ENCODE assay signal across 1 cellular context in genomic region chr20:21184810-21185209, GRCh38.
TF ChIP-seq lines count a peak whose summit lies in the region.

No MANE protein-coding gene starts in this region.

TF ChIP-seq in HepG2, 621 proteins besides CTCF, POLR2A, EP300 and RAD21 (continued from another document and continues in another):
- TF ChIP-seq ZBTB43 (CRISPR knock-in tag; conservative IDR thresholded peaks at IDR 0.05): peak; percentile 70
- no peak for TF ChIP-seq MEF2D (CRISPR knock-in tag; IDR thresholded peaks at IDR 0.05)
- TF ChIP-seq, protein P1, sequence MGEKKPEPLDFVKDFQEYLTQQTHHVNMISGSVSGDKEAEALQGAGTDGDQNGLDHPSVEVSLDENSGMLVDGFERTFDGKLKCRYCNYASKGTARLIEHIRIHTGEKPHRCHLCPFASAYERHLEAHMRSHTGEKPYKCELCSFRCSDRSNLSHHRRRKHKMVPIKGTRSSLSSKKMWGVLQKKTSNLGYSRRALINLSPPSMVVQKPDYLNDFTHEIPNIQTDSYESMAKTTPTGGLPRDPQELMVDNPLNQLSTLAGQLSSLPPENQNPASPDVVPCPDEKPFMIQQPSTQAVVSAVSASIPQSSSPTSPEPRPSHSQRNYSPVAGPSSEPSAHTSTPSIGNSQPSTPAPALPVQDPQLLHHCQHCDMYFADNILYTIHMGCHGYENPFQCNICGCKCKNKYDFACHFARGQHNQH (CRISPR knock-in tag; IDR thresholded peaks at IDR 0.05): peak; percentile 40; the same call in 1 of the 2 replicates
- no peak for TF ChIP-seq RORA (CRISPR knock-in tag; IDR thresholded peaks at IDR 0.05)
- TF ChIP-seq ZNF3 (CRISPR knock-in tag; IDR thresholded peaks at IDR 0.05): 0 out of 2 replicates have a peak, but pooled peaks have one; percentile 39
- peak; percentile 48; the same call in 1 of the 2 replicates for TF ChIP-seq ZNF205 (CRISPR knock-in tag; IDR thresholded peaks at IDR 0.05)
- peak; percentile 59; the same call in 1 of the 2 replicates for TF ChIP-seq ZNF710 (CRISPR knock-in tag; IDR thresholded peaks at IDR 0.05; ENCODE audit: borderline replicate concordance)
- TF ChIP-seq FOSL2 (CRISPR knock-in tag; IDR thresholded peaks at IDR 0.05): peak; percentile 80
- TF ChIP-seq SMC3 (IDR thresholded peaks at IDR 0.05; ENCODE audit: low read length): peak; percentile 40; the same call in 1 of the 2 replicates
- peak; percentile 33; the same call in 1 of the 2 replicates for TF ChIP-seq RXRB (CRISPR knock-in tag; IDR thresholded peaks at IDR 0.05; ENCODE audit: borderline replicate concordance)
- 0 out of 2 replicates have a peak, but pooled peaks have one; percentile 32 for TF ChIP-seq ISL2 (CRISPR knock-in tag; IDR thresholded peaks at IDR 0.05)
- 0 out of 2 replicates have a peak, but pooled peaks have one; percentile 53 for TF ChIP-seq DPF2 (CRISPR knock-in tag; IDR thresholded peaks at IDR 0.05; ENCODE audit: borderline replicate concordance, low read depth)
- TF ChIP-seq TAF1 (CRISPR knock-in tag; IDR thresholded peaks at IDR 0.05): no peak
- TF ChIP-seq CBFB (CRISPR knock-in tag; IDR thresholded peaks at IDR 0.05): 0 out of 2 replicates have a peak, but pooled peaks have one; percentile 42
- no peak for TF ChIP-seq ZNF256 (CRISPR knock-in tag; conservative IDR thresholded peaks at IDR 0.05)
- no peak for TF ChIP-seq ZNF850 (CRISPR knock-in tag; conservative IDR thresholded peaks at IDR 0.05)
- TF ChIP-seq ZBTB3 (CRISPR knock-in tag; IDR thresholded peaks at IDR 0.05; ENCODE audit: borderline replicate concordance, low read depth): no peak
- no peak for TF ChIP-seq ZMYM2 (CRISPR knock-in tag; IDR thresholded peaks at IDR 0.05)
- TF ChIP-seq ASH2L (IDR thresholded peaks at IDR 0.05; ENCODE audit: insufficient read length, low read depth, low read length): no peak
- TF ChIP-seq DNMT3B (CRISPR knock-in tag; conservative IDR thresholded peaks at IDR 0.05): 0 out of 2 replicates have a peak, but pooled peaks have one; percentile 64
- TF ChIP-seq SYNCRIP (IDR thresholded peaks at IDR 0.05; ENCODE audit: insufficient read depth, low read depth, low read length): no peak
- no peak for TF ChIP-seq ZNF484 (CRISPR knock-in tag; IDR thresholded peaks at IDR 0.05; ENCODE audit: borderline replicate concordance, low read depth)
- TF ChIP-seq, protein P2, sequence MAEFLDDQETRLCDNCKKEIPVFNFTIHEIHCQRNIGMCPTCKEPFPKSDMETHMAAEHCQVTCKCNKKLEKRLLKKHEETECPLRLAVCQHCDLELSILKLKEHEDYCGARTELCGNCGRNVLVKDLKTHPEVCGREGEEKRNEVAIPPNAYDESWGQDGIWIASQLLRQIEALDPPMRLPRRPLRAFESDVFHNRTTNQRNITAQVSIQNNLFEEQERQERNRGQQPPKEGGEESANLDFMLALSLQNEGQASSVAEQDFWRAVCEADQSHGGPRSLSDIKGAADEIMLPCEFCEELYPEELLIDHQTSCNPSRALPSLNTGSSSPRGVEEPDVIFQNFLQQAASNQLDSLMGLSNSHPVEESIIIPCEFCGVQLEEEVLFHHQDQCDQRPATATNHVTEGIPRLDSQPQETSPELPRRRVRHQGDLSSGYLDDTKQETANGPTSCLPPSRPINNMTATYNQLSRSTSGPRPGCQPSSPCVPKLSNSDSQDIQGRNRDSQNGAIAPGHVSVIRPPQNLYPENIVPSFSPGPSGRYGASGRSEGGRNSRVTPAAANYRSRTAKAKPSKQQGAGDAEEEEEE (CRISPR knock-in tag; IDR thresholded peaks at IDR 0.05; ENCODE audit: borderline replicate concordance): no peak
- no peak for TF ChIP-seq ZFP36 (IDR thresholded peaks at IDR 0.05; ENCODE audit: borderline replicate concordance, low read depth, low read length, partially characterized antibody)
- no peak for TF ChIP-seq ZNF337 (CRISPR knock-in tag; IDR thresholded peaks at IDR 0.05; ENCODE audit: borderline replicate concordance, low read depth)
- TF ChIP-seq SAP130 (CRISPR knock-in tag; IDR thresholded peaks at IDR 0.05; ENCODE audit: low read depth): peak; percentile 53; the same call in 1 of the 2 replicates
- TF ChIP-seq KAT7 (CRISPR knock-in tag; IDR thresholded peaks at IDR 0.05; ENCODE audit: borderline replicate concordance): no peak
- peak; percentile 24; the same call in 1 of the 2 replicates for TF ChIP-seq PAXIP1 (CRISPR knock-in tag; conservative IDR thresholded peaks at IDR 0.05)
- peak; percentile 44; the same call in 1 of the 2 replicates for TF ChIP-seq ZBTB26 (CRISPR knock-in tag; IDR thresholded peaks at IDR 0.05; ENCODE audit: borderline replicate concordance)
- TF ChIP-seq DRAP1 (CRISPR knock-in tag; IDR thresholded peaks at IDR 0.05): 0 out of 2 replicates have a peak, but pooled peaks have one; percentile 12
- TF ChIP-seq, protein P3, sequence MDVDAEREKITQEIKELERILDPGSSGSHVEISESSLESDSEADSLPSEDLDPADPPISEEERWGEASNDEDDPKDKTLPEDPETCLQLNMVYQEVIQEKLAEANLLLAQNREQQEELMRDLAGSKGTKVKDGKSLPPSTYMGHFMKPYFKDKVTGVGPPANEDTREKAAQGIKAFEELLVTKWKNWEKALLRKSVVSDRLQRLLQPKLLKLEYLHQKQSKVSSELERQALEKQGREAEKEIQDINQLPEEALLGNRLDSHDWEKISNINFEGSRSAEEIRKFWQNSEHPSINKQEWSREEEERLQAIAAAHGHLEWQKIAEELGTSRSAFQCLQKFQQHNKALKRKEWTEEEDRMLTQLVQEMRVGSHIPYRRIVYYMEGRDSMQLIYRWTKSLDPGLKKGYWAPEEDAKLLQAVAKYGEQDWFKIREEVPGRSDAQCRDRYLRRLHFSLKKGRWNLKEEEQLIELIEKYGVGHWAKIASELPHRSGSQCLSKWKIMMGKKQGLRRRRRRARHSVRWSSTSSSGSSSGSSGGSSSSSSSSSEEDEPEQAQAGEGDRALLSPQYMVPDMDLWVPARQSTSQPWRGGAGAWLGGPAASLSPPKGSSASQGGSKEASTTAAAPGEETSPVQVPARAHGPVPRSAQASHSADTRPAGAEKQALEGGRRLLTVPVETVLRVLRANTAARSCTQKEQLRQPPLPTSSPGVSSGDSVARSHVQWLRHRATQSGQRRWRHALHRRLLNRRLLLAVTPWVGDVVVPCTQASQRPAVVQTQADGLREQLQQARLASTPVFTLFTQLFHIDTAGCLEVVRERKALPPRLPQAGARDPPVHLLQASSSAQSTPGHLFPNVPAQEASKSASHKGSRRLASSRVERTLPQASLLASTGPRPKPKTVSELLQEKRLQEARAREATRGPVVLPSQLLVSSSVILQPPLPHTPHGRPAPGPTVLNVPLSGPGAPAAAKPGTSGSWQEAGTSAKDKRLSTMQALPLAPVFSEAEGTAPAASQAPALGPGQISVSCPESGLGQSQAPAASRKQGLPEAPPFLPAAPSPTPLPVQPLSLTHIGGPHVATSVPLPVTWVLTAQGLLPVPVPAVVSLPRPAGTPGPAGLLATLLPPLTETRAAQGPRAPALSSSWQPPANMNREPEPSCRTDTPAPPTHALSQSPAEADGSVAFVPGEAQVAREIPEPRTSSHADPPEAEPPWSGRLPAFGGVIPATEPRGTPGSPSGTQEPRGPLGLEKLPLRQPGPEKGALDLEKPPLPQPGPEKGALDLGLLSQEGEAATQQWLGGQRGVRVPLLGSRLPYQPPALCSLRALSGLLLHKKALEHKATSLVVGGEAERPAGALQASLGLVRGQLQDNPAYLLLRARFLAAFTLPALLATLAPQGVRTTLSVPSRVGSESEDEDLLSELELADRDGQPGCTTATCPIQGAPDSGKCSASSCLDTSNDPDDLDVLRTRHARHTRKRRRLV (CRISPR knock-in tag; IDR thresholded peaks at IDR 0.05): no peak
- TF ChIP-seq PHF21A (CRISPR knock-in tag; IDR thresholded peaks at IDR 0.05): peak; percentile 60; the same call in 1 of the 2 replicates
- TF ChIP-seq, protein P4, sequence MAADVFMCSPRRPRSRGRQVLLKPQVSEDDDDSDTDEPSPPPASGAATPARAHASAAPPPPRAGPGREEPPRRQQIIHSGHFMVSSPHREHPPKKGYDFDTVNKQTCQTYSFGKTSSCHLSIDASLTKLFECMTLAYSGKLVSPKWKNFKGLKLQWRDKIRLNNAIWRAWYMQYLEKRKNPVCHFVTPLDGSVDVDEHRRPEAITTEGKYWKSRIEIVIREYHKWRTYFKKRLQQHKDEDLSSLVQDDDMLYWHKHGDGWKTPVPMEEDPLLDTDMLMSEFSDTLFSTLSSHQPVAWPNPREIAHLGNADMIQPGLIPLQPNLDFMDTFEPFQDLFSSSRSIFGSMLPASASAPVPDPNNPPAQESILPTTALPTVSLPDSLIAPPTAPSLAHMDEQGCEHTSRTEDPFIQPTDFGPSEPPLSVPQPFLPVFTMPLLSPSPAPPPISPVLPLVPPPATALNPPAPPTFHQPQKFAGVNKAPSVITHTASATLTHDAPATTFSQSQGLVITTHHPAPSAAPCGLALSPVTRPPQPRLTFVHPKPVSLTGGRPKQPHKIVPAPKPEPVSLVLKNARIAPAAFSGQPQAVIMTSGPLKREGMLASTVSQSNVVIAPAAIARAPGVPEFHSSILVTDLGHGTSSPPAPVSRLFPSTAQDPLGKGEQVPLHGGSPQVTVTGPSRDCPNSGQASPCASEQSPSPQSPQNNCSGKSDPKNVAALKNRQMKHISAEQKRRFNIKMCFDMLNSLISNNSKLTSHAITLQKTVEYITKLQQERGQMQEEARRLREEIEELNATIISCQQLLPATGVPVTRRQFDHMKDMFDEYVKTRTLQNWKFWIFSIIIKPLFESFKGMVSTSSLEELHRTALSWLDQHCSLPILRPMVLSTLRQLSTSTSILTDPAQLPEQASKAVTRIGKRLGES (CRISPR knock-in tag; IDR thresholded peaks at IDR 0.05; ENCODE audit: borderline replicate concordance): 0 out of 2 replicates have a peak, but pooled peaks have one; percentile 50
- peak; percentile 48; the same call in 1 of the 2 replicates for TF ChIP-seq SIX4 (CRISPR knock-in tag; IDR thresholded peaks at IDR 0.05)
- no peak for TF ChIP-seq NKX3-1 (CRISPR knock-in tag; IDR thresholded peaks at IDR 0.05)
- peak; percentile 66 for TF ChIP-seq ELF3 (CRISPR knock-in tag; IDR thresholded peaks at IDR 0.05)
- TF ChIP-seq ZFY (CRISPR knock-in tag; IDR thresholded peaks at IDR 0.05): no peak
- peak; percentile 62; the same call in 1 of the 2 replicates for TF ChIP-seq JUND (CRISPR knock-in tag; IDR thresholded peaks at IDR 0.05)
